ENCODE assay signal across 24 cellular contexts in the genomic region with DNA sequence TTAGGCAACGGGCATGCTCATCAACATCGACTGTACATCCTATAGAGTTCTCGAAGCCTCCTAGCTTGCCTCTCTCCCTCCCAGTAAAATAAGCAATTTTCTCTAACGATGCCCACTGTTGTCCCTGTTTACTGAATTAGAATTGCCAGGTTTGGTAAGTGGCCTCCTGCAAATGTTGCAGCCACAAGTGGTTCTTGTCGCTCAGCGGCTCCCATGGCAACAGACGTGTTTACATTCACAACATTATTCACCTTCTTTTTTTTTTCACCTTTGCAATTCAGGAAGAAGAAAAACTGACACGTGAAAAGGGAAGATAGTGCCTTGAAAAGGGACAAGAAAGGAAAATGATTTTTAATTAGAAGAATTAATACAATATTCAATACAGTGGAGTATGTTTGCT.
DNase-seq lines count a peak whose midpoint lies in the region; ATAC-seq and TF ChIP-seq lines count a peak whose summit lies in the region.
"Had no signal": no experiment of that assay in that cellular context is flagged by ENCODE, and none has a peak within 500 bp of the region (broad histone marks: within the 10 kb centered on the region; RNA-seq: fewer than 3 reads in every experiment).

No MANE protein-coding gene starts in this region.

- no peaks in the 10 kb centered on the region for H3K9me3 Mint-ChIP-seq in progenitor cell of endocrine pancreas (ENCODE audit: low read depth)
- H3K9me3 Mint-ChIP-seq in activated naive CD4-positive, alpha-beta T cell treated with anti-CD3 and anti-CD28 coated beads, Interleukin-2, amount 10 ng/mL, durations not matched to agents 7 days and 5 days: no peaks in the 10 kb centered on the region
- H3K9me3 Mint-ChIP-seq: activated CD4-positive, alpha-beta memory T cell treated with anti-CD3 and anti-CD28 coated beads, Interleukin-2, amount 10 ng/mL, durations not matched to agents 7 days and 5 days; T-helper 2 cell treated with Interferon-gamma antibody and Interleukin-4, amounts not matched to agents 5 μg/mL and 100 μg/mL, for 36 hours had no signal

- no peak overlapping the region for H3K4me3 Mint-ChIP-seq in progenitor cell of endocrine pancreas (ENCODE audit: low read depth)
- no peak overlapping the region for H3K4me3 Mint-ChIP-seq in activated naive CD4-positive, alpha-beta T cell treated with anti-CD3 and anti-CD28 coated beads, Interleukin-2, amount 10 ng/mL, durations not matched to agents 7 days and 5 days
- H3K4me3 Mint-ChIP-seq: activated CD4-positive, alpha-beta memory T cell treated with anti-CD3 and anti-CD28 coated beads, Interleukin-2, amount 10 ng/mL, durations not matched to agents 7 days and 5 days; stimulated activated naive B cell treated with anti-CD40 and anti-IgM and Interleukin-4, amounts not matched to agents 10 μg/mL and 1 μg/mL and 100 μg/mL, for 72 hours; T-helper 2 cell treated with Interferon-gamma antibody and Interleukin-4, amounts not matched to agents 5 μg/mL and 100 μg/mL, for 36 hours had no signal

- no peaks in the 10 kb centered on the region for H3K36me3 Mint-ChIP-seq in progenitor cell of endocrine pancreas (ENCODE audit: insufficient read depth)
- no peaks in the 10 kb centered on the region for H3K36me3 Mint-ChIP-seq in activated naive CD4-positive, alpha-beta T cell treated with anti-CD3 and anti-CD28 coated beads, Interleukin-2, amount 10 ng/mL, durations not matched to agents 7 days and 5 days
- H3K36me3 Mint-ChIP-seq: stimulated activated naive B cell treated with anti-CD40 and anti-IgM and Interleukin-4, amounts not matched to agents 10 μg/mL and 1 μg/mL and 100 μg/mL, for 72 hours had no signal

- CTCF ChIA-PET in activated naive CD4-positive, alpha-beta T cell treated with anti-CD3 and anti-CD28 coated beads, Interleukin-2, amount 10 ng/mL, durations not matched to agents 7 days and 5 days (lab: Charles Lee): no interaction called here

- TF ChIP-seq CTCF in progenitor cell of endocrine pancreas (IDR thresholded peaks at IDR 0.05; ENCODE audit: unreplicated experiment): no peak

- DNase-seq in DMS153 (lab: John Stamatoyannopoulos, UW) (peak; percentile 88), NCI-H1105 (lab: John Stamatoyannopoulos, UW) (peak; percentile 93), NCI-H748 (lab: John Stamatoyannopoulos, UW; ENCODE audit: unreplicated experiment) (peak; percentile 100), islet precursor cell (peak; percentile 82), progenitor cell of endocrine pancreas (ENCODE audit: low spot score, unreplicated experiment) (no peak)
- DNase-seq in activated naive CD4-positive, alpha-beta T cell treated with anti-CD3 and anti-CD28 coated beads, Interleukin-2, amount 10 ng/mL, durations not matched to agents 7 days and 5 days: no peak
- no peak for DNase-seq in central memory CD4-positive, alpha-beta T cell
- DNase-seq: activated CD4-positive, alpha-beta memory T cell treated with anti-CD3 and anti-CD28 coated beads, Interleukin-2, amount 10 ng/mL, durations not matched to agents 7 days and 5 days; activated T-cell treated with anti-CD3 and anti-CD28 coated beads for 4 hours; adrenal gland; brain microvascular endothelial cell; effector memory CD4-positive, alpha-beta T cell; esophagus squamous epithelium; kidney; mammary epithelial cell; NCI-H1048; NCI-H524 treated with DMSO at 0.1 percent for 48 hours; occipital lobe; small intestine; stimulated activated naive B cell treated with anti-CD40 and anti-IgM and Interleukin-4, amounts not matched to agents 10 μg/mL and 1 μg/mL and 100 μg/mL, for 72 hours; testis had no signal

- peaks cover 15% of the 10 kb centered on the region for H3K4me1 Mint-ChIP-seq in progenitor cell of endocrine pancreas (ENCODE audit: low read depth)
- H3K4me1 Mint-ChIP-seq in activated naive CD4-positive, alpha-beta T cell treated with anti-CD3 and anti-CD28 coated beads, Interleukin-2, amount 10 ng/mL, durations not matched to agents 7 days and 5 days: no peaks in the 10 kb centered on the region
- H3K4me1 Mint-ChIP-seq: activated CD4-positive, alpha-beta memory T cell treated with anti-CD3 and anti-CD28 coated beads, Interleukin-2, amount 10 ng/mL, durations not matched to agents 7 days and 5 days; stimulated activated naive B cell treated with anti-CD40 and anti-IgM and Interleukin-4, amounts not matched to agents 10 μg/mL and 1 μg/mL and 100 μg/mL, for 72 hours had no signal

- no peaks in the 10 kb centered on the region for H3K27me3 Mint-ChIP-seq in progenitor cell of endocrine pancreas
- no peaks in the 10 kb centered on the region for H3K27me3 Mint-ChIP-seq in activated naive CD4-positive, alpha-beta T cell treated with anti-CD3 and anti-CD28 coated beads, Interleukin-2, amount 10 ng/mL, durations not matched to agents 7 days and 5 days
- H3K27me3 Mint-ChIP-seq: activated CD4-positive, alpha-beta memory T cell treated with anti-CD3 and anti-CD28 coated beads, Interleukin-2, amount 10 ng/mL, durations not matched to agents 7 days and 5 days had no signal

- ATAC-seq in GM21447 (IDR thresholded peaks at IDR 0.05; ENCODE audit: unreplicated experiment): no peak
- ATAC-seq: gastroesophageal sphincter; stimulated activated naive B cell treated with anti-CD40 and anti-IgM and Interleukin-4, amounts not matched to agents 10 μg/mL and 1 μg/mL and 100 μg/mL, for 72 hours had no signal

- H3K27ac Mint-ChIP-seq in progenitor cell of endocrine pancreas: no peak overlapping the region
- H3K27ac Mint-ChIP-seq in activated naive CD4-positive, alpha-beta T cell treated with anti-CD3 and anti-CD28 coated beads, Interleukin-2, amount 10 ng/mL, durations not matched to agents 7 days and 5 days: no peak overlapping the region
- H3K27ac Mint-ChIP-seq: activated CD4-positive, alpha-beta memory T cell treated with anti-CD3 and anti-CD28 coated beads, Interleukin-2, amount 10 ng/mL, durations not matched to agents 7 days and 5 days; stimulated activated naive B cell treated with anti-CD40 and anti-IgM and Interleukin-4, amounts not matched to agents 10 μg/mL and 1 μg/mL and 100 μg/mL, for 72 hours; T-helper 2 cell treated with Interferon-gamma antibody and Interleukin-4, amounts not matched to agents 5 μg/mL and 100 μg/mL, for 36 hours had no signal

Comparison
In these comparisons a context has a peak if more than half of its experiments do, and no peak if none do; other contexts are left out.
1. DNase-seq: peak in DMS153 (single experiment), NCI-H1105 (single experiment), NCI-H748 (single experiment) and islet precursor cell (single experiment); none in progenitor cell of endocrine pancreas (single experiment), activated naive CD4-positive, alpha-beta T cell treated with anti-CD3 and anti-CD28 coated beads, Interleukin-2, amount 10 ng/mL, durations not matched to agents 7 days and 5 days (single experiment) and central memory CD4-positive, alpha-beta T cell (single experiment).